In genomic region chr2:44100351-44100750, GRCh38 we compare ENCODE assay signal across 8 cellular contexts.
DNase-seq lines count a peak whose midpoint lies in the region; ATAC-seq and TF ChIP-seq lines count a peak whose summit lies in the region.

No MANE protein-coding gene starts in this region.

- DNase-seq in GM23248, result peak; percentile 96
- DNase-seq in RWPE1 (ENCODE audit: low spot score), result peak; percentile 14
- DNase-seq in foreskin fibroblast, result peak; percentile 95 to 97
- no peak for DNase-seq in stimulated activated naive B cell treated with anti-CD40 and anti-IgM and Interleukin-4, amounts not matched to agents 10 μg/mL and 1 μg/mL and 100 μg/mL, for 72 hours
- DNase-seq in GM10248 (ENCODE audit: extremely low spot score), result no peak
- no peak for DNase-seq in NCI-H510A (lab: John Stamatoyannopoulos, UW)
- no peak for DNase-seq in NCI-H2171 treated with DMSO at 0.1 percent for 48 hours (lab: John Stamatoyannopoulos, UW)

- H3K9me2 ChIP-seq in GM23248 (ENCODE audit: insufficient read depth), result no peaks in the 10 kb centered on the region

- H3K27ac Mint-ChIP-seq in stimulated activated naive B cell treated with anti-CD40 and anti-IgM and Interleukin-4, amounts not matched to agents 10 μg/mL and 1 μg/mL and 100 μg/mL, for 72 hours, result no peak overlapping the region

- peak; percentile 46 to 53 for ATAC-seq in stimulated activated naive B cell treated with anti-CD40 and anti-IgM and Interleukin-4, amounts not matched to agents 10 μg/mL and 1 μg/mL and 100 μg/mL, for 72 hours (replicated peaks)
- ATAC-seq in HG02623 (IDR thresholded peaks at IDR 0.05; ENCODE audit: unreplicated experiment), result no peak

- POLR2A ChIA-PET in RWPE1 (lab: Yijun Ruan, JAX; ENCODE audit: low non-redundant PET), result no interaction called here
- POLR2A ChIA-PET in GM10248 (lab: Yijun Ruan, JAX), result no interaction called here

- H4K20me1 ChIP-seq in GM23248 (ENCODE audit: insufficient read depth), result no peaks in the 10 kb centered on the region

- no peak overlapping the region for H3K4me3 ChIP-seq in GM23248
- H3K4me3 ChIP-seq in foreskin fibroblast (ENCODE audit: low read depth in 1 of 2, low read length in 2 of 2), result no peak overlapping the region

- no peaks in the 10 kb centered on the region for H3K36me3 ChIP-seq in GM23248 (ENCODE audit: low read depth)

- no peak for TF ChIP-seq CTCF in RWPE1 (conservative IDR thresholded peaks at IDR 0.05; ENCODE audit: low read depth)
- no peak for TF ChIP-seq CTCF in foreskin fibroblast (IDR thresholded peaks at IDR 0.05; ENCODE audit: low read depth, low read length)
- no peak for TF ChIP-seq CTCF in GM10248 (IDR thresholded peaks at IDR 0.05; ENCODE audit: control extremely low read depth, extremely low read depth, low read depth, missing control alignments)

- no peaks in the 10 kb centered on the region for H3K27me3 ChIP-seq in GM23248 (replicated peaks; ENCODE audit: insufficient read depth)

- in situ Hi-C loops in GM23248 (cut with MboI), result no loop called here

- no peak overlapping the region for H3K4me3 Mint-ChIP-seq in stimulated activated naive B cell treated with anti-CD40 and anti-IgM and Interleukin-4, amounts not matched to agents 10 μg/mL and 1 μg/mL and 100 μg/mL, for 72 hours

- peaks cover 14% of the 10 kb centered on the region for H3F3A ChIP-seq in GM23248 (ENCODE audit: insufficient read depth)

- H3K79me2 ChIP-seq in GM23248 (ENCODE audit: insufficient read depth), result no peaks in the 10 kb centered on the region

- H3K4me1 Mint-ChIP-seq in stimulated activated naive B cell treated with anti-CD40 and anti-IgM and Interleukin-4, amounts not matched to agents 10 μg/mL and 1 μg/mL and 100 μg/mL, for 72 hours, result peaks cover 10 to 11% of the 10 kb centered on the region in 2 donors

- H3K9ac ChIP-seq in GM23248, result no peak overlapping the region

- no peaks in the 10 kb centered on the region for H3K9me3 Mint-ChIP-seq in stimulated activated naive B cell treated with anti-CD40 and anti-IgM and Interleukin-4, amounts not matched to agents 10 μg/mL and 1 μg/mL and 100 μg/mL, for 72 hours

- peak overlapping the region; percentile 41 for H3K27ac ChIP-seq in GM23248
- no peak overlapping the region for H3K27ac ChIP-seq in RWPE1

- 0 to 1% methylated on average over 3 of the region's 3 CpGs for WGBS in GM23248 (ENCODE audit: low coverage in 1 of 2, low lambda C conversion rate in 2 of 2, missing lambda C conversion rate in 2 of 2), 2 experiments

- no peaks in the 10 kb centered on the region for H3K9me3 ChIP-seq in GM23248 (ENCODE audit: low read depth)

- H2AFZ ChIP-seq in GM23248, result no peak overlapping the region

- H3K4me1 ChIP-seq in GM23248 (ENCODE audit: insufficient read depth), result peaks cover 6% of the 10 kb centered on the region

- H3K4me2 ChIP-seq in GM23248 (ENCODE audit: unreplicated experiment), result peak overlapping the region; percentile 4

- peaks cover 0 to 5% of the 10 kb centered on the region in 2 donors for H3K27me3 Mint-ChIP-seq in stimulated activated naive B cell treated with anti-CD40 and anti-IgM and Interleukin-4, amounts not matched to agents 10 μg/mL and 1 μg/mL and 100 μg/mL, for 72 hours

- CTCF ChIA-PET in RWPE1 (lab: Yijun Ruan, JAX) (no interaction called here), GM10248 (lab: Yijun Ruan, JAX) (interaction anchor here (1.6 kb wide), 1 partner anchor 12 kb away, joined by 7 read pairs; no protein-coding TSS in a partner anchor)

- H3K36me3 Mint-ChIP-seq in stimulated activated naive B cell treated with anti-CD40 and anti-IgM and Interleukin-4, amounts not matched to agents 10 μg/mL and 1 μg/mL and 100 μg/mL, for 72 hours, result no peaks in the 10 kb centered on the region

Comparison
In these comparisons a context has a peak if more than half of its experiments do, and no peak if none do; other contexts are left out.
1. DNase-seq: peak in GM23248 (single experiment), RWPE1 (single experiment) and foreskin fibroblast (2 of 2); none in stimulated activated naive B cell treated with anti-CD40 and anti-IgM and Interleukin-4, amounts not matched to agents 10 μg/mL and 1 μg/mL and 100 μg/mL, for 72 hours (single experiment), GM10248 (single experiment), NCI-H510A (single experiment) and NCI-H2171 treated with DMSO at 0.1 percent for 48 hours (single experiment).